ENCODE assay signal across 15 cellular contexts in the genomic region with DNA sequence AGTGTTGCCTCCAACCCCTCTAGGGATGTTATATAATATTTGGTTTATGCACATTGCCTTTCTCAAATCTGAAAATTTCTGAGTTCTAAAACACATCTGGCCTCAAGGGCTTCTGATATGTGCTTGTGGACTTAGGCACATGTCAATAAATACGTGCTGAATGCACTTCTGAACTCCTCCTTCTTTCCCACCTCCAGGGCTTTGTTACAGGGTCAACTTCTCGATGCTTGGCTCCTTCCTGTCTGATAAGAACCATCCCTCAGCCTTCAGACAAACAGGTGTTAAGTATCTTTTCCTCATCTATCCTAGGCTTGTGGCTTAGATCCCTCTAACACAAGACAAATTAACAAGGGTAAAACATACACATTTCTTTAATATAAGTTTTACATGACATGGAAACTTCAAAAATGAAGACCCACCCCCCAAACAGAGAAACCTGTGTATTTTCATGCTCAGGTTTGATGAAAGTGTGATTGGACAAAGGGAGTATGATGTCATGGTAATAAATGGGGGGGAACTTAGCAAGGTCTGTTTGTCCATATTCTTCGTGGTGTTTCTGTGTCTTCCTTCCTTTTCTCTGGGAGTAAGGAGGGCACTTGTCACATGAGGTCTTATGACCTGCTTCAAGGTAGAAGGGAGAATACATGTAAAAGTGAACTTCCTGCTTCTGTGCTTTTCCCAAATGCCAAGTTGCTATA.
"Had no signal": no experiment of that assay in that cellular context is flagged by ENCODE, and none has a peak within 500 bp of the region (broad histone marks: within the 10 kb centered on the region; RNA-seq: fewer than 3 reads in every experiment).

No MANE protein-coding gene starts in this region.

- H3K4me3 Mint-ChIP-seq: activated T-helper 17 cell treated with anti-CD3 and anti-CD28 coated beads, Interleukin-2, amount 50 U/mL, for 72 hours; neural crest cell had no signal

- H3K27me3 Mint-ChIP-seq: activated T-helper 17 cell treated with anti-CD3 and anti-CD28 coated beads, Interleukin-2, amount 50 U/mL, for 72 hours had no signal

- H3K9me3 Mint-ChIP-seq: activated T-helper 17 cell treated with anti-CD3 and anti-CD28 coated beads, Interleukin-2, amount 50 U/mL, for 72 hours; neural crest cell had no signal

- H3K36me3 ChIP-seq: colonic mucosa, gastrocnemius medialis, left ventricle myocardium inferior, thyroid gland, vagina, WERI-Rb-1 had no signal

- DNase-seq: activated CD4-positive, alpha-beta T cell treated with anti-CD3 and anti-CD28 coated beads for 4 hours; activated naive CD4-positive, alpha-beta T cell treated with anti-CD3 and anti-CD28 coated beads, Interleukin-2, amount 50 U/mL, for 16 hours; activated T-cell treated with anti-CD3 and anti-CD28 coated beads for 4 hours; caudate nucleus; colonic mucosa; gastrocnemius medialis; left ventricle myocardium inferior; stimulated activated CD4-positive, alpha-beta T cell treated with anti-CD3 and anti-CD28 coated beads, Interleukin-15, amount 100 ng/mL, for 24 hours; stimulated activated CD4-positive, alpha-beta T cell treated with anti-CD3 and anti-CD28 coated beads, Interleukin-4, amount 100 ng/mL, for 4 hours; thyroid gland; WERI-Rb-1 had no signal

- H3K27ac Mint-ChIP-seq: activated T-helper 17 cell treated with anti-CD3 and anti-CD28 coated beads, Interleukin-2, amount 50 U/mL, for 72 hours had no signal

- H2AFZ ChIP-seq: parathyroid adenoma had no signal

- H3K79me2 ChIP-seq: parathyroid adenoma had no signal

- H3K27ac ChIP-seq: colonic mucosa, gastrocnemius medialis, left ventricle myocardium inferior, parathyroid adenoma, thyroid gland, vagina, WERI-Rb-1 had no signal

- H3K9me3 ChIP-seq: colonic mucosa, gastrocnemius medialis, left ventricle myocardium inferior, thyroid gland, vagina had no signal

- H3K9ac ChIP-seq: parathyroid adenoma had no signal

- H3K4me1 ChIP-seq: colonic mucosa, thyroid gland had no signal

- H3K4me3 ChIP-seq: colonic mucosa, gastrocnemius medialis, left ventricle myocardium inferior, thyroid gland, vagina had no signal

- ATAC-seq: activated T-helper 17 cell treated with anti-CD3 and anti-CD28 coated beads, Interleukin-2, amount 50 U/mL, for 72 hours; gastrocnemius medialis had no signal

- H3K27me3 ChIP-seq: colonic mucosa, gastrocnemius medialis, thyroid gland, vagina had no signal
